14 cellular contexts compared by ENCODE assay signal in genomic region chr19:9702186-9702585, GRCh38.
"Had no signal": no experiment of that assay in that cellular context is flagged by ENCODE, and none has a peak within 500 bp of the region (broad histone marks: within the 10 kb centered on the region; RNA-seq: fewer than 3 reads in every experiment).

No MANE protein-coding gene starts in this region.

- H3K27ac Mint-ChIP-seq: effector memory CD8-positive, alpha-beta T cell; natural killer cell; type B pancreatic cell had no signal

- H3K9me3 Mint-ChIP-seq: effector memory CD8-positive, alpha-beta T cell; natural killer cell; neural crest cell; type B pancreatic cell had no signal

- H3K4me3 ChIP-seq: gastroesophageal sphincter, right atrium auricular region had no signal

- H3K9me3 ChIP-seq: gastroesophageal sphincter, right atrium auricular region had no signal

- DNase-seq: effector memory CD8-positive, alpha-beta T cell; erythroblast; glutamatergic neuron; islet precursor cell; natural killer cell; posterior cingulate gyrus; small intestine; stimulated activated CD4-positive, alpha-beta T cell treated with anti-CD3 and anti-CD28 coated beads, Interleukin-12 subunit alpha, Interleukin-12 subunit beta, amount 100 ng/mL, for 4 hours; stimulated activated naive CD4-positive, alpha-beta T cell treated with Interleukin-2 at 50 U/mL for 16 hours had no signal

- ATAC-seq: effector memory CD8-positive, alpha-beta T cell; gastroesophageal sphincter; left lobe of liver; natural killer cell had no signal

- H3K4me1 ChIP-seq: gastroesophageal sphincter, right atrium auricular region had no signal

- H3K36me3 Mint-ChIP-seq: natural killer cell, type B pancreatic cell had no signal

- H3K27me3 ChIP-seq: gastroesophageal sphincter, right atrium auricular region had no signal

- H3K36me3 ChIP-seq: gastroesophageal sphincter, right atrium auricular region had no signal

- H3K4me3 Mint-ChIP-seq: natural killer cell, neural crest cell, type B pancreatic cell had no signal

- H3K27ac ChIP-seq: gastroesophageal sphincter, right atrium auricular region had no signal

- H3K4me1 Mint-ChIP-seq: neural crest cell had no signal
